ENCODE assay signal across 11 cellular contexts in the genomic region with DNA sequence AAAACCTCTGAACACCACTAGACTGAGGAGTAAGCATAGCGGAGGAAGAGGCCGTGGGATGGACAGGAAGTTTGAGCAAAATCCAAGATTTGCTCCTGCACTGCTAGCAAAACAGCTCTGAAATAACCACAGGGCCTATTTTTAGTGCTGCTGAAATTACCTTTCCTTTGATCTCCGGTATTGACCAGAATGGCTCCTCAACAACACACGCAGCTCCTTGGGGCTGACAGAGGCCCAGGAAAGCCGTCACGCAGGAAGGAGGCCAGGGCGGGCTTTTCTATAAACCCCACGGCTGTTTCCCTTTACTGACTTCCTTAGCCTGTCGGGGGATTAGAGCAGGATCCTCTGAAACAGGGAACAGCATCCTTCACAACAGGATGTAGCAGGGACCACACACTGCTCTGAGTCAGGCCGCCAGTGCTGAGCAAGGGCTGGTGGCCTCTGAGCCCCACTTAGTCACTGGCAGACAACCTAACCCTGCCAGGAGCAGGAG.
A peak's percentile ranks its signal among the peaks of the same experiment; 100 is the strongest.
DNase-seq lines count a peak whose midpoint lies in the region; ATAC-seq and TF ChIP-seq lines count a peak whose summit lies in the region.
"Had no signal": no experiment of that assay in that cellular context is flagged by ENCODE, and none has a peak within 500 bp of the region (broad histone marks: within the 10 kb centered on the region; RNA-seq: fewer than 3 reads in every experiment).

No MANE protein-coding gene starts in this region.

- ATAC-seq in left colon: no peak
- no peak for ATAC-seq in HG03175 (IDR thresholded peaks at IDR 0.05; ENCODE audit: unreplicated experiment)
- ATAC-seq in GM23338: no peak
- ATAC-seq: WTC11 had no signal

- DNase-seq in cardiac muscle cell (ENCODE audit: low read depth in 1 of 2, low spot score in 1 of 2) (no peak), cardiac septum (ENCODE audit: low spot score) (no peak), islet precursor cell (peak; percentile 78), tibial artery (no peak), left colon (no peak), GM23338 (ENCODE audit: low spot score) (no peak)
- peak; percentile 54 for DNase-seq in activated CD8-positive, alpha-beta memory T cell treated with anti-CD3 and anti-CD28 coated beads, Interleukin-2, amount 50 U/mL, for 4 hours
- DNase-seq: NCI-H187 treated with DMSO at 0.1 percent for 48 hours had no signal

- TF ChIP-seq CTCF in cardiac muscle cell (IDR thresholded peaks at IDR 0.05; ENCODE audit: low read depth, low read length): no peak
- no peak for TF ChIP-seq CTCF in tibial artery (IDR thresholded peaks at IDR 0.05)
- TF ChIP-seq CTCF in GM23338 (conservative IDR thresholded peaks at IDR 0.05; ENCODE audit: low read depth in 2 of 2): no peak

- no peaks in the 10 kb centered on the region for H3K9me3 Mint-ChIP-seq in GM23338
- H3K9me3 Mint-ChIP-seq: WTC11 had no signal

- H3K79me2 ChIP-seq in GM23338 (replicated peaks; ENCODE audit: insufficient read depth): no peaks in the 10 kb centered on the region

- H3K4me1 ChIP-seq in cardiac muscle cell (ENCODE audit: low read depth) (peaks cover 31% of the 10 kb centered on the region), tibial artery (peaks cover 0 to 84% (median 47%) of the 10 kb centered on the region in 4 donors), GM23338 (ENCODE audit: insufficient read depth) (peaks cover 5% of the 10 kb centered on the region; the same call in 1 of the 2 replicates)

- H3F3A ChIP-seq in GM23338 (replicated peaks; ENCODE audit: low read depth): no peaks in the 10 kb centered on the region

- peaks cover 7% of the 10 kb centered on the region for H3K4me1 Mint-ChIP-seq in GM23338

- no peak overlapping the region for H3K27ac Mint-ChIP-seq in GM23338
- H3K27ac Mint-ChIP-seq: WTC11 had no signal

- no peaks in the 10 kb centered on the region for H3K27me3 Mint-ChIP-seq in GM23338 (ENCODE audit: insufficient read depth, low read depth, poor library complexity)

- intact Hi-C loops in cardiac septum (cut with DNase I): no loop called here
- intact Hi-C loops in tibial artery (cut with DNase I; ENCODE audit: low total_unique reads): loop anchor here (10.0 kb wide), 2 partner anchors 59 to 141 kb away; no protein-coding TSS in a partner anchor
- intact Hi-C loops in left colon (cut with DNase I, micrococcal nuclease): no loop called here

- H3K4me3 Mint-ChIP-seq in GM23338: no peak overlapping the region
- H3K4me3 Mint-ChIP-seq: WTC11 had no signal

- no peak overlapping the region for H3K4me2 ChIP-seq in GM23338

- no peaks in the 10 kb centered on the region for H4K20me1 ChIP-seq in GM23338 (replicated peaks; ENCODE audit: insufficient read depth)

- no peaks in the 10 kb centered on the region for H3K9me3 ChIP-seq in cardiac muscle cell (ENCODE audit: low read depth)
- no peaks in the 10 kb centered on the region for H3K9me3 ChIP-seq in tibial artery

- H3K27ac ChIP-seq in cardiac muscle cell (peak overlapping the region; percentile 26), tibial artery (peak overlapping the region; percentile 43 to 79), GM23338 (ENCODE audit: low read depth) (no peak overlapping the region)
- H3K27ac ChIP-seq: epithelial cell of prostate had no signal

- no peaks in the 10 kb centered on the region for H3K36me3 Mint-ChIP-seq in GM23338 (ENCODE audit: low read depth)
- H3K36me3 Mint-ChIP-seq: WTC11 had no signal

- H3K27me3 ChIP-seq in cardiac muscle cell (no peaks in the 10 kb centered on the region), tibial artery (no peaks in the 10 kb centered on the region), GM23338 (ENCODE audit: insufficient read depth) (no peaks in the 10 kb centered on the region)

- H3K4me3 ChIP-seq in cardiac muscle cell (no peak overlapping the region), tibial artery (no peak overlapping the region), GM23338 (no peak overlapping the region)

- H2AFZ ChIP-seq in GM23338: no peak overlapping the region

- no peaks in the 10 kb centered on the region for H3K9me2 ChIP-seq in GM23338 (ENCODE audit: insufficient read depth)

- H3K36me3 ChIP-seq in cardiac muscle cell: no peaks in the 10 kb centered on the region
- no peaks in the 10 kb centered on the region for H3K36me3 ChIP-seq in tibial artery
- H3K36me3 ChIP-seq in GM23338 (ENCODE audit: insufficient read depth): no peaks in the 10 kb centered on the region

TF ChIP-seq in GM23338, 12 proteins besides CTCF, POLR2A, EP300 and RAD21 (continues in another document):
- TF ChIP-seq, protein P1, sequence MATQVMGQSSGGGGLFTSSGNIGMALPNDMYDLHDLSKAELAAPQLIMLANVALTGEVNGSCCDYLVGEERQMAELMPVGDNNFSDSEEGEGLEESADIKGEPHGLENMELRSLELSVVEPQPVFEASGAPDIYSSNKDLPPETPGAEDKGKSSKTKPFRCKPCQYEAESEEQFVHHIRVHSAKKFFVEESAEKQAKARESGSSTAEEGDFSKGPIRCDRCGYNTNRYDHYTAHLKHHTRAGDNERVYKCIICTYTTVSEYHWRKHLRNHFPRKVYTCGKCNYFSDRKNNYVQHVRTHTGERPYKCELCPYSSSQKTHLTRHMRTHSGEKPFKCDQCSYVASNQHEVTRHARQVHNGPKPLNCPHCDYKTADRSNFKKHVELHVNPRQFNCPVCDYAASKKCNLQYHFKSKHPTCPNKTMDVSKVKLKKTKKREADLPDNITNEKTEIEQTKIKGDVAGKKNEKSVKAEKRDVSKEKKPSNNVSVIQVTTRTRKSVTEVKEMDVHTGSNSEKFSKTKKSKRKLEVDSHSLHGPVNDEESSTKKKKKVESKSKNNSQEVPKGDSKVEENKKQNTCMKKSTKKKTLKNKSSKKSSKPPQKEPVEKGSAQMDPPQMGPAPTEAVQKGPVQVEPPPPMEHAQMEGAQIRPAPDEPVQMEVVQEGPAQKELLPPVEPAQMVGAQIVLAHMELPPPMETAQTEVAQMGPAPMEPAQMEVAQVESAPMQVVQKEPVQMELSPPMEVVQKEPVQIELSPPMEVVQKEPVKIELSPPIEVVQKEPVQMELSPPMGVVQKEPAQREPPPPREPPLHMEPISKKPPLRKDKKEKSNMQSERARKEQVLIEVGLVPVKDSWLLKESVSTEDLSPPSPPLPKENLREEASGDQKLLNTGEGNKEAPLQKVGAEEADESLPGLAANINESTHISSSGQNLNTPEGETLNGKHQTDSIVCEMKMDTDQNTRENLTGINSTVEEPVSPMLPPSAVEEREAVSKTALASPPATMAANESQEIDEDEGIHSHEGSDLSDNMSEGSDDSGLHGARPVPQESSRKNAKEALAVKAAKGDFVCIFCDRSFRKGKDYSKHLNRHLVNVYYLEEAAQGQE (IDR thresholded peaks at IDR 0.05; ENCODE audit: unreplicated experiment): no peak
- no peak for TF ChIP-seq ZNF331 (CRISPR knock-in tag; IDR thresholded peaks at IDR 0.05; ENCODE audit: low read depth)
- TF ChIP-seq CREB1 (CRISPR knock-in tag; IDR thresholded peaks at IDR 0.05; ENCODE audit: low read depth): no peak

Comparison
In these comparisons a context has a peak if more than half of its experiments do, and no peak if none do; other contexts are left out.
1. DNase-seq: peak in activated CD8-positive, alpha-beta memory T cell treated with anti-CD3 and anti-CD28 coated beads, Interleukin-2, amount 50 U/mL, for 4 hours (single experiment) and islet precursor cell (single experiment); none in cardiac muscle cell (0 of 2), cardiac septum (single experiment), tibial artery (0 of 2), left colon (0 of 2) and GM23338 (single experiment).